Comparison of ENCODE assay signal across 10 cellular contexts in genomic region chrX:102154218-102154860, GRCh38. TPM values are rescaled to one million over a fixed set of nuclear protein-coding genes. Genes with fewer than 3 reads are reported as not detected.
A peak's percentile ranks its signal among the peaks of the same experiment; 100 is the strongest.
DNase-seq lines count a peak whose midpoint lies in the region; ATAC-seq and TF ChIP-seq lines count a peak whose summit lies in the region.
"Had no signal": no experiment of that assay in that cellular context is flagged by ENCODE, and none has a peak within 500 bp of the region (broad histone marks: within the 10 kb centered on the region; RNA-seq: fewer than 3 reads in every experiment).

No MANE protein-coding gene starts in this region.

- H3K36me3 ChIP-seq in GM23248 (ENCODE audit: low read depth), result no peaks in the 10 kb centered on the region

- H3K4me3 ChIP-seq in GM23248, result no peak overlapping the region

- no peak for ATAC-seq in HG03095 (IDR thresholded peaks at IDR 0.05; ENCODE audit: unreplicated experiment)

- peak; percentile 51 for TF ChIP-seq CTCF in glutamatergic neuron (IDR thresholded peaks at IDR 0.05; ENCODE audit: partially characterized antibody, unreplicated experiment)

- no peaks in the 10 kb centered on the region for H3K4me1 ChIP-seq in GM23248 (ENCODE audit: insufficient read depth)

- H3K79me2 ChIP-seq in GM23248 (ENCODE audit: insufficient read depth), result no peaks in the 10 kb centered on the region

- H3K4me1 Mint-ChIP-seq in glutamatergic neuron (ENCODE audit: low read depth, unreplicated experiment), result no peaks in the 10 kb centered on the region

- no peak overlapping the region for H2AFZ ChIP-seq in GM23248

- H3K9me2 ChIP-seq in GM23248 (ENCODE audit: insufficient read depth), result no peaks in the 10 kb centered on the region

- no peaks in the 10 kb centered on the region for H3K36me3 Mint-ChIP-seq in glutamatergic neuron (ENCODE audit: unreplicated experiment)

- no peaks in the 10 kb centered on the region for H3K9me3 ChIP-seq in GM23248 (ENCODE audit: low read depth)

- H3K27me3 ChIP-seq in GM23248 (replicated peaks; ENCODE audit: insufficient read depth), result no peaks in the 10 kb centered on the region

- H3K27ac Mint-ChIP-seq in glutamatergic neuron (ENCODE audit: unreplicated experiment), result no peak overlapping the region

- no peaks in the 10 kb centered on the region for H3K27me3 Mint-ChIP-seq in glutamatergic neuron (ENCODE audit: unreplicated experiment)

- H3K9me3 Mint-ChIP-seq in glutamatergic neuron (ENCODE audit: unreplicated experiment), result no peaks in the 10 kb centered on the region

- DNase-seq in activated CD4-positive, alpha-beta T cell treated with anti-CD3 and anti-CD28 coated beads for 4 hours, result peak; percentile 1 to 3
- DNase-seq in activated CD4-positive, alpha-beta T cell treated with anti-CD3 and anti-CD28 coated beads, Interleukin-2, amount 50 U/mL, for 1 hour, result no peak
- DNase-seq in RKO (ENCODE audit: low spot score), result peak; percentile 55
- peak; percentile 42 for DNase-seq in glutamatergic neuron
- DNase-seq in superior temporal gyrus (ENCODE audit: extremely low spot score), result peak; percentile 17
- DNase-seq in GM23248, result no peak
- DNase-seq in NCI-H82 treated with DMSO at 0.1 percent for 48 hours (lab: John Stamatoyannopoulos, UW; ENCODE audit: unreplicated experiment), result no peak

- H3K4me2 ChIP-seq in GM23248 (ENCODE audit: unreplicated experiment), result no peak overlapping the region

- H3K27ac ChIP-seq in GM23248, result no peak overlapping the region

- peak overlapping the region; percentile 98 for H3K4me3 Mint-ChIP-seq in glutamatergic neuron (ENCODE audit: unreplicated experiment)

- no peaks in the 10 kb centered on the region for H3F3A ChIP-seq in GM23248 (ENCODE audit: insufficient read depth)

- WGBS in GM23248 (ENCODE audit: low coverage in 1 of 2, low lambda C conversion rate in 2 of 2, missing lambda C conversion rate in 2 of 2), 2 experiments, result 50 to 58% methylated on average over 9 to 11 of the region's 11 CpGs

- H4K20me1 ChIP-seq in GM23248 (ENCODE audit: insufficient read depth), result no peaks in the 10 kb centered on the region

- no peak overlapping the region for H3K9ac ChIP-seq in GM23248

- in situ Hi-C loops in GM23248 (cut with MboI), result no loop called here

RNA-seq across cellular contexts. Expression of gene BEX5, which starts 1.4 kb away (rescaled TPM):
- total RNA-seq in glutamatergic neuron (ENCODE audit: unreplicated experiment), result 3.6 TPM
- not detected in 2 replicates for total RNA-seq in GM23248 (2014; rRNA removed; shearing (Covaris generic))
- polyA plus RNA-seq in GM23248 (2016; fragmentation: Nextera tagmentation; extraction: Ambion mirVana), result not detected in 2 replicates

RNA-seq across cellular contexts. Expression of gene TCEAL6, which starts 12.1 kb away (rescaled TPM):
- total RNA-seq in glutamatergic neuron (ENCODE audit: unreplicated experiment), result not detected
- total RNA-seq in GM23248 (2014; rRNA removed; shearing (Covaris generic)), result not detected in 2 replicates
- not detected in 2 replicates for polyA plus RNA-seq in GM23248 (2016; fragmentation: Nextera tagmentation; extraction: Ambion mirVana)
- total RNA-seq: bronchial epithelial cell, renal cortical epithelial cell had no signal

RNA-seq across cellular contexts. Expression of gene TCEAL2, which starts 28.9 kb away (rescaled TPM):
- total RNA-seq in glutamatergic neuron (ENCODE audit: unreplicated experiment), result 6.3 TPM
- total RNA-seq in GM23248 (2014; rRNA removed; shearing (Covaris generic)), result not detected in 2 replicates
- polyA plus RNA-seq in GM23248 (2016; fragmentation: Nextera tagmentation; extraction: Ambion mirVana), result not detected in 2 replicates
- total RNA-seq: bronchial epithelial cell, renal cortical epithelial cell had no signal

Comparison
In these comparisons a context has a peak if more than half of its experiments do, and no peak if none do; other contexts are left out.
1. DNase-seq: peak in activated CD4-positive, alpha-beta T cell treated with anti-CD3 and anti-CD28 coated beads for 4 hours (2 of 2), RKO (single experiment), glutamatergic neuron (single experiment) and superior temporal gyrus (single experiment); none in activated CD4-positive, alpha-beta T cell treated with anti-CD3 and anti-CD28 coated beads, Interleukin-2, amount 50 U/mL, for 1 hour (single experiment), GM23248 (single experiment) and NCI-H82 treated with DMSO at 0.1 percent for 48 hours (single experiment).